ENCODE assay signal across 8 cellular contexts in genomic region chr6:31493875-31494694, GRCh38. TPM values are rescaled to one million over a fixed set of nuclear protein-coding genes. Genes with fewer than 3 reads are reported as not detected.
DNase-seq lines count a peak whose midpoint lies in the region; ATAC-seq and TF ChIP-seq lines count a peak whose summit lies in the region.

No MANE protein-coding gene starts in this region.

- ATAC-seq in HG02870 (IDR thresholded peaks at IDR 0.05; ENCODE audit: unreplicated experiment), result peak; percentile 37

- peak; percentile 87 for DNase-seq in GM06990 (ENCODE audit: extremely low read depth, insufficient read length)
- peak; percentile 64 to 90 for DNase-seq in NCI-H526 (lab: John Stamatoyannopoulos, UW)
- DNase-seq in activated CD4-positive, alpha-beta T cell treated with anti-CD3 and anti-CD28 coated beads, Interleukin-2, amount 50 U/mL, for 4 hours, result peak; percentile 71 to 73
- peak; percentile 46 to 79 for DNase-seq in dermis microvascular lymphatic vessel endothelial cell (ENCODE audit: low read depth in 2 of 2)
- peak; percentile 73 to 96 for DNase-seq in lower leg skin (ENCODE audit: low spot score in 2 of 2)
- peak; percentile 86 for DNase-seq in stimulated activated CD4-positive, alpha-beta T cell treated with anti-CD3 and anti-CD28 coated beads, Interleukin-4, amount 100 ng/mL, for 24 hours
- DNase-seq in cortex of kidney (lab: John Stamatoyannopoulos, UW), result no peak

- no peaks in the 10 kb centered on the region for H3K27me3 ChIP-seq in GM06990 (replicated peaks; ENCODE audit: control insufficient read depth, insufficient read depth, low read length)

- intact Hi-C loops in lower leg skin (cut with DNase I; ENCODE audit: low total_unique reads), result no loop called here

- TF ChIP-seq CTCF in GM06990 (IDR thresholded peaks at IDR 0.05; ENCODE audit: insufficient read depth, low read length, poor library complexity, severe bottlenecking) (peak; percentile 98), lower leg skin (IDR thresholded peaks at IDR 0.05) (peak in 1 of 3 donors; percentile 85)

- H3K4me3 ChIP-seq in GM06990 (replicated peaks; ENCODE audit: low read depth, low read length) (peak overlapping the region; percentile 85), lower leg skin (ENCODE audit: low read depth, poor library complexity, severe bottlenecking) (peak overlapping the region; percentile 47)

- no peaks in the 10 kb centered on the region for H3K36me3 ChIP-seq in GM06990 (ENCODE audit: control insufficient read depth, insufficient read depth, low read length)

- no peak for TF ChIP-seq POLR2A in lower leg skin (IDR thresholded peaks at IDR 0.05)

- WGBS in lower leg skin, 2 donors, result 1% methylated on average over 49 to 54 of the region's 58 CpGs

RNA-seq across cellular contexts. Expression of gene MICB, which starts 3.9 kb away (rescaled TPM):
- total RNA-seq in dermis microvascular lymphatic vessel endothelial cell, result 6.8 and 8.3 TPM in 2 replicates
- total RNA-seq in lower leg skin, result 1 to 10 TPM in 2 of 4 donors, under 1 TPM in 2; 0.61 to 2.6 (median 1.2) TPM

RNA-seq across cellular contexts. Expression of gene MCCD1, which starts 34.7 kb away (rescaled TPM):
- total RNA-seq in dermis microvascular lymphatic vessel endothelial cell (not detected in 2 replicates), lower leg skin (not detected)

RNA-seq across cellular contexts. Expression of gene DDX39B, which starts 47.7 kb away (rescaled TPM):
- 318 and 410 TPM in 2 replicates for total RNA-seq in dermis microvascular lymphatic vessel endothelial cell
- total RNA-seq in lower leg skin, result 100 to 1,000 TPM; 176 to 355 (median 238) TPM

RNA-seq across cellular contexts. Expression of gene ATP6V1G2, which starts 52.3 kb away (rescaled TPM):
- total RNA-seq in dermis microvascular lymphatic vessel endothelial cell, result 0.13 TPM in 1 of 2 replicates, not detected in the other
- total RNA-seq in lower leg skin, result 1 to 10 TPM in 1 of 4 donors, under 1 TPM in 1, not detected in 2; 0.46 to 1.3 TPM

RNA-seq across cellular contexts. Expression of gene NFKBIL1, which starts 53.3 kb away (rescaled TPM):
- total RNA-seq in dermis microvascular lymphatic vessel endothelial cell, result 19.8 and 24.7 TPM in 2 replicates
- 10 to 100 TPM; 25.2 to 44.4 (median 28.5) TPM for total RNA-seq in lower leg skin
